1 cellular context compared by ENCODE assay signal in genomic region chr7:96920713-96921112, GRCh38.
TF ChIP-seq lines count a peak whose summit lies in the region.

No MANE protein-coding gene starts in this region.

TF ChIP-seq in GM23338, 12 proteins besides CTCF, POLR2A, EP300 and RAD21 (continued from another document):
- TF ChIP-seq ZNF462 (CRISPR knock-in tag; IDR thresholded peaks at IDR 0.05) (no peak), ZNF331 (CRISPR knock-in tag; IDR thresholded peaks at IDR 0.05; ENCODE audit: low read depth) (no peak), POLR2AphosphoS5 (IDR thresholded peaks at IDR 0.05; ENCODE audit: low read depth) (no peak)
